In the genomic region with DNA sequence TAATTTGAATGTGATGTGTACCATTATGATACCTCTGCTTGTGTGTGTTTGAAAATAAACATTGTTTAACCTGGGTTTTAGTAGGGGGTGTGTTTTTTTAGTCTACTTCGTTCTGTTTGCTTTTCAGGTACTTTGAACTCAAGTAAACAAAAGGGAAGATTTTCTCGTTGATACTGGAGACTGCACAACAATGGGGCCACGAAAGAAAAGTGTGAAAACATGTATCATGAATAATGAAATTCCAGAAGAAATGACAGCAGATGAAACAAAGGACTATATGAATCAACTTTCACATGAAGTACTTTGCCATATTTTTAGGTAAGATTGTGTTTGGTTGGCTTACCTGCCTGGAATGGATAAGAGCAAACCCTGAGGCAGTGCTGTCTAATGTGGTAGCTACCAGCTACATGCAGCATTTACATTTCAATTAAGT, we compare ENCODE assay signal across 23 cellular contexts. TPM values are rescaled to one million over a fixed set of nuclear protein-coding genes. Genes with fewer than 3 reads are reported as not detected.
A peak's percentile ranks its signal among the peaks of the same experiment; 100 is the strongest.
DNase-seq lines count a peak whose midpoint lies in the region; ATAC-seq and TF ChIP-seq lines count a peak whose summit lies in the region.
"Had no signal": no experiment of that assay in that cellular context is flagged by ENCODE, and none has a peak within 500 bp of the region (broad histone marks: within the 10 kb centered on the region; RNA-seq: fewer than 3 reads in every experiment).

No MANE protein-coding gene starts in this region.

- no peaks in the 10 kb centered on the region for H3K27me3 ChIP-seq in HUES48 (ENCODE audit: control insufficient read depth, insufficient read depth, low read length)
- H3K27me3 ChIP-seq: gastroesophageal sphincter, ovary, suprapubic skin had no signal

- H3K36me3 ChIP-seq in HUES48 (ENCODE audit: control insufficient read depth, insufficient read depth, low read length), result peaks cover 22% of the 10 kb centered on the region
- H3K36me3 ChIP-seq: ovary had no signal

- no peaks in the 10 kb centered on the region for H3K9me3 Mint-ChIP-seq in activated T-helper 1 cell treated with anti-CD3 and anti-CD28 coated beads, Interleukin-12 subunit alpha, Interleukin-12 subunit beta, Interleukin-2, Interleukin-4 antibody, amounts not matched to agents 30 ng/mL and 10 ng/mL and 1 ng/mL, durations not matched to agents 14 hours and 24 hours and 36 hours
- H3K9me3 Mint-ChIP-seq in neural crest cell, result no peaks in the 10 kb centered on the region
- H3K9me3 Mint-ChIP-seq in activated CD4-positive, alpha-beta T cell treated with anti-CD3 and anti-CD28 coated beads, Interleukin-2, amount 10 ng/mL, durations not matched to agents 7 days and 5 days, result no peaks in the 10 kb centered on the region
- H3K9me3 Mint-ChIP-seq: activated naive CD4-positive, alpha-beta T cell treated with anti-CD3 and anti-CD28 coated beads, Interleukin-2, amount 10 ng/mL, durations not matched to agents 7 days and 5 days; central memory CD8-positive, alpha-beta T cell; memory B cell; T-cell had no signal

- peaks cover 39% of the 10 kb centered on the region for H3K36me3 Mint-ChIP-seq in activated T-helper 1 cell treated with anti-CD3 and anti-CD28 coated beads, Interleukin-12 subunit alpha, Interleukin-12 subunit beta, Interleukin-2, Interleukin-4 antibody, amounts not matched to agents 30 ng/mL and 10 ng/mL and 1 ng/mL, durations not matched to agents 14 hours and 24 hours and 36 hours (ENCODE audit: low read depth)
- no peaks in the 10 kb centered on the region for H3K36me3 Mint-ChIP-seq in neural crest cell (ENCODE audit: low read depth)
- peaks cover 47% of the 10 kb centered on the region for H3K36me3 Mint-ChIP-seq in activated CD4-positive, alpha-beta T cell treated with anti-CD3 and anti-CD28 coated beads, Interleukin-2, amount 10 ng/mL, durations not matched to agents 7 days and 5 days (ENCODE audit: low read depth)

- no peak for TF ChIP-seq CTCF in neural crest cell (conservative IDR thresholded peaks at IDR 0.05)

- H3K4me3 Mint-ChIP-seq in activated T-helper 1 cell treated with anti-CD3 and anti-CD28 coated beads, Interleukin-12 subunit alpha, Interleukin-12 subunit beta, Interleukin-2, Interleukin-4 antibody, amounts not matched to agents 30 ng/mL and 10 ng/mL and 1 ng/mL, durations not matched to agents 14 hours and 24 hours and 36 hours, result no peak overlapping the region
- no peak overlapping the region for H3K4me3 Mint-ChIP-seq in neural crest cell
- H3K4me3 Mint-ChIP-seq in activated CD4-positive, alpha-beta T cell treated with anti-CD3 and anti-CD28 coated beads, Interleukin-2, amount 10 ng/mL, durations not matched to agents 7 days and 5 days, result no peak overlapping the region
- H3K4me3 Mint-ChIP-seq: activated naive CD4-positive, alpha-beta T cell treated with anti-CD3 and anti-CD28 coated beads, Interleukin-2, amount 10 ng/mL, durations not matched to agents 7 days and 5 days; central memory CD8-positive, alpha-beta T cell; memory B cell had no signal

- peaks cover 48% of the 10 kb centered on the region for H3K4me1 Mint-ChIP-seq in activated T-helper 1 cell treated with anti-CD3 and anti-CD28 coated beads, Interleukin-12 subunit alpha, Interleukin-12 subunit beta, Interleukin-2, Interleukin-4 antibody, amounts not matched to agents 30 ng/mL and 10 ng/mL and 1 ng/mL, durations not matched to agents 14 hours and 24 hours and 36 hours (ENCODE audit: low read depth)
- H3K4me1 Mint-ChIP-seq in neural crest cell, result peaks cover 12% of the 10 kb centered on the region
- peaks cover 28% of the 10 kb centered on the region for H3K4me1 Mint-ChIP-seq in activated CD4-positive, alpha-beta T cell treated with anti-CD3 and anti-CD28 coated beads, Interleukin-2, amount 10 ng/mL, durations not matched to agents 7 days and 5 days

- CTCF ChIA-PET in activated CD4-positive, alpha-beta T cell treated with anti-CD3 and anti-CD28 coated beads, Interleukin-2, amount 10 ng/mL, durations not matched to agents 7 days and 5 days (lab: Charles Lee), result no interaction called here

- peak overlapping the region; percentile 2 for H3K27ac Mint-ChIP-seq in activated T-helper 1 cell treated with anti-CD3 and anti-CD28 coated beads, Interleukin-12 subunit alpha, Interleukin-12 subunit beta, Interleukin-2, Interleukin-4 antibody, amounts not matched to agents 30 ng/mL and 10 ng/mL and 1 ng/mL, durations not matched to agents 14 hours and 24 hours and 36 hours
- peak overlapping the region; percentile 4 for H3K27ac Mint-ChIP-seq in neural crest cell (ENCODE audit: unreplicated experiment)
- no peak overlapping the region for H3K27ac Mint-ChIP-seq in activated CD4-positive, alpha-beta T cell treated with anti-CD3 and anti-CD28 coated beads, Interleukin-2, amount 10 ng/mL, durations not matched to agents 7 days and 5 days
- H3K27ac Mint-ChIP-seq: activated naive CD4-positive, alpha-beta T cell treated with anti-CD3 and anti-CD28 coated beads, Interleukin-2, amount 10 ng/mL, durations not matched to agents 7 days and 5 days; memory B cell had no signal

- DNase-seq in NCI-H526 treated with DMSO at 0.1 percent for 48 hours (lab: John Stamatoyannopoulos, UW) (peak; percentile 15), NCI-H526 (lab: John Stamatoyannopoulos, UW) (no peak), neural crest cell (ENCODE audit: low read depth, low spot score) (no peak), HCEC 1CT (no peak)
- no peak for DNase-seq in activated T-helper 1 cell treated with anti-CD3 and anti-CD28 coated beads, Interleukin-12 subunit alpha, Interleukin-12 subunit beta, Interleukin-2, Interleukin-4 antibody, amounts not matched to agents 30 ng/mL and 10 ng/mL and 1 ng/mL, durations not matched to agents 14 hours and 24 hours and 36 hours (ENCODE audit: low spot score)
- DNase-seq in activated CD4-positive, alpha-beta T cell treated with anti-CD3 and anti-CD28 coated beads, Interleukin-2, amount 10 ng/mL, durations not matched to agents 7 days and 5 days, result no peak
- DNase-seq: activated naive CD4-positive, alpha-beta T cell treated with anti-CD3 and anti-CD28 coated beads, Interleukin-2, amount 10 ng/mL, durations not matched to agents 7 days and 5 days; GF-D8; GOT3; KG1; NCI-H2081 treated with DMSO at 0.1 percent for 48 hours; ovary; T-cell had no signal

- H3K4me1 ChIP-seq in HUES48 (ENCODE audit: control insufficient read depth, insufficient read depth, low read length), result peaks cover 55% of the 10 kb centered on the region

- H3K9ac ChIP-seq in HUES48 (ENCODE audit: low read depth, low read length), result no peak overlapping the region

- intact Hi-C loops in activated T-helper 1 cell treated with anti-CD3 and anti-CD28 coated beads, Interleukin-12 subunit alpha, Interleukin-12 subunit beta, Interleukin-2, Interleukin-4 antibody, amounts not matched to agents 30 ng/mL and 10 ng/mL and 1 ng/mL, durations not matched to agents 14 hours and 24 hours and 36 hours (cut with micrococcal nuclease), result no loop called here

- ATAC-seq in GM18498 (IDR thresholded peaks at IDR 0.05; ENCODE audit: unreplicated experiment), result no peak
- ATAC-seq: esophagus mucosa, gastroesophageal sphincter, T-cell had no signal

- H3K9me3 ChIP-seq in HUES48 (ENCODE audit: control insufficient read depth, insufficient read depth, low read length), result no peaks in the 10 kb centered on the region
- H3K9me3 ChIP-seq: gastroesophageal sphincter, ovary, suprapubic skin had no signal

- H3K27me3 Mint-ChIP-seq in activated T-helper 1 cell treated with anti-CD3 and anti-CD28 coated beads, Interleukin-12 subunit alpha, Interleukin-12 subunit beta, Interleukin-2, Interleukin-4 antibody, amounts not matched to agents 30 ng/mL and 10 ng/mL and 1 ng/mL, durations not matched to agents 14 hours and 24 hours and 36 hours (ENCODE audit: insufficient read depth), result no peaks in the 10 kb centered on the region
- H3K27me3 Mint-ChIP-seq in neural crest cell (ENCODE audit: low read depth), result no peaks in the 10 kb centered on the region
- no peaks in the 10 kb centered on the region for H3K27me3 Mint-ChIP-seq in activated CD4-positive, alpha-beta T cell treated with anti-CD3 and anti-CD28 coated beads, Interleukin-2, amount 10 ng/mL, durations not matched to agents 7 days and 5 days
- H3K27me3 Mint-ChIP-seq: activated naive CD4-positive, alpha-beta T cell treated with anti-CD3 and anti-CD28 coated beads, Interleukin-2, amount 10 ng/mL, durations not matched to agents 7 days and 5 days; central memory CD8-positive, alpha-beta T cell; memory B cell; T-cell had no signal

- peak overlapping the region; percentile 38 for H3K27ac ChIP-seq in HUES48 (ENCODE audit: low read depth, low read length)
- H3K27ac ChIP-seq: C4-2B, gastroesophageal sphincter, ovary, suprapubic skin had no signal

- POLR2A ChIA-PET in activated CD4-positive, alpha-beta T cell treated with anti-CD3 and anti-CD28 coated beads, Interleukin-2, amount 10 ng/mL, durations not matched to agents 7 days and 5 days (lab: Charles Lee), result no interaction called here

- H3K4me3 ChIP-seq in HUES48 (ENCODE audit: low read depth, low read length), result no peak overlapping the region
- H3K4me3 ChIP-seq: gastroesophageal sphincter, ovary, suprapubic skin had no signal

RNA-seq across cellular contexts. Expression of gene FBXO38, which starts 10.8 kb away (rescaled TPM):
- total RNA-seq in activated T-helper 1 cell treated with anti-CD3 and anti-CD28 coated beads, Interleukin-12 subunit alpha, Interleukin-12 subunit beta, Interleukin-2, Interleukin-4 antibody, amounts not matched to agents 30 ng/mL and 10 ng/mL and 1 ng/mL, durations not matched to agents 14 hours and 24 hours and 36 hours, result 64.3 and 80.3 TPM in 2 replicates
- total RNA-seq in neural crest cell, result 41.0 and 43.8 TPM in 2 replicates
- 10 to 100 TPM; 48.5 to 53.1 TPM for total RNA-seq in activated CD4-positive, alpha-beta T cell treated with anti-CD3 and anti-CD28 coated beads, Interleukin-2, amount 10 ng/mL, durations not matched to agents 7 days and 5 days

RNA-seq across cellular contexts. Expression of gene SPINK9, which starts 59.2 kb away (rescaled TPM):
- total RNA-seq in activated T-helper 1 cell treated with anti-CD3 and anti-CD28 coated beads, Interleukin-12 subunit alpha, Interleukin-12 subunit beta, Interleukin-2, Interleukin-4 antibody, amounts not matched to agents 30 ng/mL and 10 ng/mL and 1 ng/mL, durations not matched to agents 14 hours and 24 hours and 36 hours, result not detected in 2 replicates
- not detected in 2 replicates for total RNA-seq in neural crest cell
- total RNA-seq in activated CD4-positive, alpha-beta T cell treated with anti-CD3 and anti-CD28 coated beads, Interleukin-2, amount 10 ng/mL, durations not matched to agents 7 days and 5 days, result not detected
- total RNA-seq: astrocyte, esophagus mucosa, gastroesophageal sphincter, kidney epithelial cell, ovary, suprapubic skin, T-cell had no signal
